In the genomic region with DNA sequence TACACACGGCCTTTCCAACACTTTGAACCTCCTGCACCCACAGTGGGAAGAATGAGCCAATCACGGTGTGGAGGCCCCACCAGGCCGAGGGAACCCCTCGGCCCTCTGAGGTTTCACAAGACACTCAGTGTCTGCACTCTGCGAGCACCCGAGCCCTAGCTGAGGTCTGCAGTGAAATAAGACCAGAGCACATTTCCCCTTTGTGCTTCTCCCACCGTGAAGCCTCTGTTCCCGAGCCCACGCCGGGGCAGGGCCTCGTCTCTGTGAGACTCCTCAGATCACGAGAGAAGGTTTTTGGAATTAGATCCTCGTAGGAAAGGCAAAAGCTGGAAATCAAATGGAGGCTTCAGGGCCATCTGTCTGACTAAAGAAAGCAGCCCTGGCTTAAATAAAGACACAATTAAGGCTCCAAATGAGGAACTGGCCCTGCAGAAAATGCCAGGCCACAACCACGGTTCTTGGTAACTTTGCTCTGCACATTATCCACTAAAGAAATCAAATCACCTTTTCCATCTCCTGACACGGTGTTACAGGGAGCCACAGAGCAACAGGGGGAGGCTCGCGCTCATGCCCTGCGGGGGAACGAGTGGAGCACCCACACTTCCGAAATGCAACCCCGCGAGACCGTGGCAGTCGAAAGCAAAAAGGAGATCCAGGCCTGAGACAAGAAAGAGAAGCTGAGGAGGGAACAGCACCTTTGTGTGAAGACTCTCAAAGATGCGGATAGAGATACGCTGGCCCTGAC, we compare ENCODE assay signal across 9 cellular contexts. TPM values are rescaled to one million over a fixed set of nuclear protein-coding genes. Genes with fewer than 3 reads are reported as not detected.
A peak's percentile ranks its signal among the peaks of the same experiment; 100 is the strongest.
DNase-seq lines count a peak whose midpoint lies in the region; ATAC-seq and TF ChIP-seq lines count a peak whose summit lies in the region.
"Had no signal": no experiment of that assay in that cellular context is flagged by ENCODE, and none has a peak within 500 bp of the region (broad histone marks: within the 10 kb centered on the region; RNA-seq: fewer than 3 reads in every experiment).

No MANE protein-coding gene starts in this region.

- H3K4me3 ChIP-seq in cardiac muscle cell = no peak overlapping the region
- no peak overlapping the region for H3K4me3 ChIP-seq in adrenal gland
- H3K4me3 ChIP-seq in muscle layer of colon (ENCODE audit: low read depth in 1 of 2, low read length in 2 of 2) = no peak overlapping the region
- no peak overlapping the region for H3K4me3 ChIP-seq in vagina

- peaks cover 35% of the 10 kb centered on the region for H3K4me1 ChIP-seq in cardiac muscle cell (ENCODE audit: low read depth)
- peaks cover 72 to 100% of the 10 kb centered on the region in 2 donors for H3K4me1 ChIP-seq in adrenal gland (replicated peaks in 1 of 2)
- H3K4me1 ChIP-seq in muscle layer of colon (ENCODE audit: insufficient read depth, low read length) = peaks cover 52% of the 10 kb centered on the region
- H3K4me1 ChIP-seq in vagina = peaks cover 88% of the 10 kb centered on the region
- H3K4me1 ChIP-seq in foreskin keratinocyte = no peaks in the 10 kb centered on the region

- H3K27me3 ChIP-seq in cardiac muscle cell (no peaks in the 10 kb centered on the region), adrenal gland (no peaks in the 10 kb centered on the region), muscle layer of colon (ENCODE audit: control insufficient read depth in 1 of 2, insufficient read depth in 2 of 2, low read length in 2 of 2) (no peaks in the 10 kb centered on the region), vagina (no peaks in the 10 kb centered on the region), foreskin keratinocyte (no peaks in the 10 kb centered on the region)

- no peak for DNase-seq in cardiac muscle cell (ENCODE audit: low read depth in 1 of 2, low spot score in 1 of 2)
- DNase-seq in cardiac septum (ENCODE audit: low spot score) = no peak
- DNase-seq in adrenal gland = no peak
- no peak for DNase-seq in vagina (ENCODE audit: extremely low spot score in 2 of 2)
- no peak for DNase-seq in foreskin keratinocyte
- DNase-seq in D341Med (ENCODE audit: low spot score) = no peak
- DNase-seq: stimulated activated naive CD4-positive, alpha-beta T cell had no signal

- H3K27ac ChIP-seq in cardiac muscle cell (peak overlapping the region; percentile 84), adrenal gland (peak overlapping the region; percentile 75 to 98 (median 95)), muscle layer of colon (ENCODE audit: low read depth, low read length) (peak overlapping the region; percentile 63), vagina (peak overlapping the region; percentile 81), foreskin keratinocyte (no peak overlapping the region)

- TF ChIP-seq CTCF in cardiac muscle cell (IDR thresholded peaks at IDR 0.05; ENCODE audit: low read depth, low read length) (no peak), adrenal gland (IDR thresholded peaks at IDR 0.05) (no peak), vagina (IDR thresholded peaks at IDR 0.05) (no peak), foreskin keratinocyte (conservative IDR thresholded peaks at IDR 0.05) (no peak)

- H3K36me3 ChIP-seq in cardiac muscle cell (peaks cover under 1% of the 10 kb centered on the region), adrenal gland (replicated peaks in 1 of 2) (peaks cover 0 to 7% of the 10 kb centered on the region in 2 donors), muscle layer of colon (ENCODE audit: insufficient read depth, low read length) (peaks cover 12% of the 10 kb centered on the region), vagina (peaks cover 0 to 4% of the 10 kb centered on the region in 2 donors)

- TF ChIP-seq POLR2A in adrenal gland (IDR thresholded peaks at IDR 0.05) = no peak
- no peak for TF ChIP-seq POLR2A in vagina (IDR thresholded peaks at IDR 0.05)

- intact Hi-C loops in cardiac septum (cut with DNase I) (loop anchor here (5.0 kb wide), 2 partner anchors 42 to 53 kb away; a partner anchor contains a TSS), adrenal gland (cut with DNase I) (loop anchor here in 1 of 2 donors (5.0 kb wide), 1 partner anchor 37 kb away; no protein-coding TSS in a partner anchor), vagina (cut with DNase I) (loop anchor here (5.0 kb wide), 1 partner anchor 42 kb away; a partner anchor contains a TSS)

- ATAC-seq in foreskin keratinocyte (no peak), GM18502 (IDR thresholded peaks at IDR 0.05; ENCODE audit: poor library complexity, unreplicated experiment) (no peak)

- 68 to 71% (median 70%) methylated on average over 26 of the region's 26 CpGs for WGBS in adrenal gland, 4 donors

- H3K9ac ChIP-seq in muscle layer of colon (ENCODE audit: low read length) = no peak overlapping the region

- H3K9me3 ChIP-seq in cardiac muscle cell (ENCODE audit: low read depth) (no peaks in the 10 kb centered on the region), adrenal gland (replicated peaks in 1 of 3) (no peaks in the 10 kb centered on the region), muscle layer of colon (ENCODE audit: low read length) (no peaks in the 10 kb centered on the region), vagina (no peaks in the 10 kb centered on the region)

RNA-seq across cellular contexts. Expression of a gene that starts 43.7 kb away (rescaled TPM):
- total RNA-seq in cardiac muscle cell (28.7 and 34.8 TPM in 2 replicates), cardiac septum (18.5 TPM), adrenal gland (10 to 100 TPM; 37.7 to 90.9 (median 82.3) TPM), vagina (35.1 TPM), foreskin keratinocyte (17.3 and 17.5 TPM in 2 replicates)
- polyA plus RNA-seq in cardiac muscle cell (10.2 and 13.6 TPM in 2 replicates), adrenal gland (10 to 100 TPM; 15.1 to 56.7 (median 17.8) TPM), foreskin keratinocyte (6.0 and 6.6 TPM in 2 replicates)
